9 cellular contexts compared by ENCODE assay signal in genomic region chr19:39335168-39335567, GRCh38. TPM values are rescaled to one million over a fixed set of nuclear protein-coding genes. Genes with fewer than 3 reads are reported as not detected.
DNase-seq lines count a peak whose midpoint lies in the region; ATAC-seq and TF ChIP-seq lines count a peak whose summit lies in the region.
"Had no signal": no experiment of that assay in that cellular context is flagged by ENCODE, and none has a peak within 500 bp of the region (broad histone marks: within the 10 kb centered on the region; RNA-seq: fewer than 3 reads in every experiment).

No MANE protein-coding gene starts in this region.

- TF ChIP-seq RAD21 in SK-N-SH (IDR thresholded peaks at IDR 0.05; ENCODE audit: low read length): no peak

- H3K4me1 ChIP-seq in SK-N-SH (ENCODE audit: control insufficient read depth in 1 of 2, insufficient read depth in 2 of 2, low read depth in 1 of 2, low read length in 1 of 2) (no peaks in the 10 kb centered on the region), suprapubic skin (no peaks in the 10 kb centered on the region), hepatocyte (ENCODE audit: insufficient read depth) (peaks cover under 1% of the 10 kb centered on the region), A673 (ENCODE audit: insufficient read depth, low read length, poor library complexity, severe bottlenecking) (no peaks in the 10 kb centered on the region)

- no peaks in the 10 kb centered on the region for H3K36me3 ChIP-seq in SK-N-SH (replicated peaks in 1 of 2; ENCODE audit: control insufficient read depth in 1 of 2, insufficient read depth in 2 of 2, low read length in 1 of 2)
- H3K36me3 ChIP-seq in suprapubic skin: no peaks in the 10 kb centered on the region
- H3K36me3 ChIP-seq in hepatocyte (replicated peaks; ENCODE audit: insufficient read depth, low read depth): no peaks in the 10 kb centered on the region
- no peaks in the 10 kb centered on the region for H3K36me3 ChIP-seq in A673 (ENCODE audit: insufficient read depth, low read length, poor library complexity, severe bottlenecking)

- no peak overlapping the region for H2AFZ ChIP-seq in SK-N-SH (ENCODE audit: low read depth)
- H2AFZ ChIP-seq in hepatocyte: no peak overlapping the region

- H3K9me3 ChIP-seq in SK-N-SH (no peaks in the 10 kb centered on the region), suprapubic skin (no peaks in the 10 kb centered on the region), hepatocyte (ENCODE audit: low read depth) (no peaks in the 10 kb centered on the region), A673 (ENCODE audit: low read depth, low read length, poor library complexity, severe bottlenecking) (no peaks in the 10 kb centered on the region)

- H3K4me3 ChIP-seq in SK-N-SH (ENCODE audit: low read depth in 2 of 2, low read length in 1 of 2) (no peak overlapping the region), suprapubic skin (peak overlapping the region; percentile 41), hepatocyte (no peak overlapping the region), A673 (ENCODE audit: low read depth, low read length, poor library complexity, severe bottlenecking) (no peak overlapping the region)

- no peak for TF ChIP-seq POLR2A in suprapubic skin (IDR thresholded peaks at IDR 0.05)

- POLR2A ChIA-PET in SK-N-SH (lab: Yijun Ruan, JAX) (no interaction called here), A673 (lab: Charles Lee; ENCODE audit: low non-redundant PET) (no interaction called here)

- no peak for ATAC-seq in SK-N-SH treated with all-trans-retinoic acid at 6 μM for 48 hours
- peak; percentile 19 for ATAC-seq in left ventricle myocardium superior

- intact Hi-C loops in left ventricle myocardium superior (cut with micrococcal nuclease) (no loop called here), A673 (cut with micrococcal nuclease; ENCODE audit: unreplicated experiment) (no loop called here)

- H3K27ac ChIP-seq in SK-N-SH (ENCODE audit: low read depth in 2 of 2, low read length in 1 of 2) (no peak overlapping the region), suprapubic skin (peak overlapping the region; percentile 77), hepatocyte (no peak overlapping the region), A673 (ENCODE audit: low read depth, low read length, poor library complexity, severe bottlenecking) (no peak overlapping the region)

- H3K9ac ChIP-seq in SK-N-SH: no peak overlapping the region

- H3K79me2 ChIP-seq in SK-N-SH (ENCODE audit: insufficient read depth): no peaks in the 10 kb centered on the region
- peaks cover 3% of the 10 kb centered on the region for H3K79me2 ChIP-seq in hepatocyte

- no peak for TF ChIP-seq CTCF in SK-N-SH (IDR thresholded peaks at IDR 0.05)
- TF ChIP-seq CTCF in suprapubic skin (IDR thresholded peaks at IDR 0.05): no peak
- no peak for TF ChIP-seq CTCF in hepatocyte (IDR thresholded peaks at IDR 0.05; ENCODE audit: poor library complexity)
- no peak for TF ChIP-seq CTCF in A673 (conservative IDR thresholded peaks at IDR 0.05; ENCODE audit: low read depth, low read length)

- H3K9me2 ChIP-seq in SK-N-SH (no peaks in the 10 kb centered on the region), hepatocyte (replicated peaks; ENCODE audit: insufficient read depth) (no peaks in the 10 kb centered on the region)

- BruUV-seq in A673 (replicated peaks; lab: Mats Ljungman, UMichigan): no TSS peak

- H3F3A ChIP-seq in SK-N-SH (replicated peaks; ENCODE audit: insufficient read depth): peaks cover 6% of the 10 kb centered on the region

- TF ChIP-seq EP300 in SK-N-SH (IDR thresholded peaks at IDR 0.05; ENCODE audit: borderline replicate concordance in 1 of 2, low read depth in 1 of 2, low read length in 1 of 2) (no peak), suprapubic skin (IDR thresholded peaks at IDR 0.05) (no peak)

- peak; percentile 14 for DNase-seq in SK-N-SH
- DNase-seq in UCSD-AML1 (lab: John Stamatoyannopoulos, UW; ENCODE audit: unreplicated experiment): peak; percentile 56
- DNase-seq in left ventricle myocardium superior: no peak
- DNase-seq in suprapubic skin (ENCODE audit: low spot score in 2 of 2): no peak
- no peak for DNase-seq in hepatocyte (ENCODE audit: low spot score)
- DNase-seq in A673 (ENCODE audit: low spot score): no peak
- no peak for DNase-seq in RKO (ENCODE audit: low spot score)

- no peaks in the 10 kb centered on the region for H4K20me1 ChIP-seq in SK-N-SH (ENCODE audit: insufficient read depth)
- H4K20me1 ChIP-seq in hepatocyte (ENCODE audit: insufficient read depth, poor library complexity, severe bottlenecking): no peaks in the 10 kb centered on the region

- H3K4me2 ChIP-seq in SK-N-SH: no peak overlapping the region
- no peak overlapping the region for H3K4me2 ChIP-seq in hepatocyte

- H3K27me3 ChIP-seq in SK-N-SH (ENCODE audit: insufficient read depth) (no peaks in the 10 kb centered on the region), suprapubic skin (no peaks in the 10 kb centered on the region), hepatocyte (no peaks in the 10 kb centered on the region), A673 (replicated peaks; ENCODE audit: insufficient read depth, low read depth, low read length, poor library complexity) (no peaks in the 10 kb centered on the region)

- WGBS in SK-N-SH (ENCODE audit: low lambda C conversion rate): 77% methylated on average over 6 of the region's 6 CpGs
- 61% methylated on average over 6 of the region's 6 CpGs for WGBS in suprapubic skin
- WGBS in hepatocyte (ENCODE audit: low lambda C conversion rate, missing lambda C conversion rate): 77% methylated on average over 6 of the region's 6 CpGs

- CTCF ChIA-PET in SK-N-SH (lab: Yijun Ruan, JAX) (interaction anchor here (1.6 to 4.1 kb wide), 2 partner anchors 213 to 225 kb away, joined by 5 to 22 read pairs; no protein-coding TSS in a partner anchor), A673 (lab: Charles Lee) (interaction anchor here (0.6 kb wide), 1 partner anchor 215 kb away, joined by 7 read pairs; no protein-coding TSS in a partner anchor)

TF ChIP-seq in SK-N-SH, 30 proteins besides CTCF, POLR2A, EP300 and RAD21 (continues in another document):
- TF ChIP-seq CHD2 (IDR thresholded peaks at IDR 0.05; ENCODE audit: low read length, partially characterized antibody) (no peak), MEF2A (IDR thresholded peaks at IDR 0.05; ENCODE audit: borderline replicate concordance, low read depth) (no peak), GATA2 (CRISPR knock-in tag; IDR thresholded peaks at IDR 0.05) (no peak), MXI1 (IDR thresholded peaks at IDR 0.05; ENCODE audit: low read depth, low read length) (no peak), TAF1 (IDR thresholded peaks at IDR 0.05; ENCODE audit: borderline replicate concordance, low read depth, low read length) (no peak), NRF1 (IDR thresholded peaks at IDR 0.05; ENCODE audit: low read depth, low read length) (no peak), FOXM1 (IDR thresholded peaks at IDR 0.05; ENCODE audit: low read depth) (no peak)

TF ChIP-seq in SK-N-SH treated with all-trans-retinoic acid at 6 μM for 48 hours, 23 proteins besides CTCF, POLR2A, EP300 and RAD21 (continues in another document):
- TF ChIP-seq GLIS3 (CRISPR knock-in tag; IDR thresholded peaks at IDR 0.05): no peak
- TF ChIP-seq ESRRG (CRISPR knock-in tag; IDR thresholded peaks at IDR 0.05): no peak
- TF ChIP-seq BACH2 (CRISPR knock-in tag; IDR thresholded peaks at IDR 0.05; ENCODE audit: borderline replicate concordance): no peak
- no peak for TF ChIP-seq PPARA (CRISPR knock-in tag; IDR thresholded peaks at IDR 0.05; ENCODE audit: borderline replicate concordance)
- no peak for TF ChIP-seq ARNTL (CRISPR knock-in tag; IDR thresholded peaks at IDR 0.05; ENCODE audit: borderline replicate concordance, low read depth)

RNA-seq across cellular contexts. Expression of gene GMFG, which starts 0.7 kb away (rescaled TPM):
- polyA plus RNA-seq in SK-N-SH (2012; rRNA removed): 0.21 TPM in 1 of 2 replicates, not detected in the other
- 0.13 and 0.18 TPM in 2 replicates for polyA plus RNA-seq in SK-N-SH (2012; cell fraction: cytosol; rRNA removed)
- polyA plus RNA-seq in SK-N-SH (2012; cell fraction: nucleus; rRNA removed): 0.17 TPM in 1 of 2 replicates, not detected in the other
- total RNA-seq in left ventricle myocardium superior: 18.5 TPM
- 10 to 100 TPM in 1 of 4 donors, 1 to 10 TPM in 3; 1.9 to 16.2 (median 5.8) TPM for total RNA-seq in suprapubic skin
- 0.32 TPM in 1 of 2 replicates, not detected in the other for total RNA-seq in hepatocyte
- polyA plus RNA-seq in hepatocyte: 0.86 and 2.9 TPM in 2 replicates
- total RNA-seq in A673 (2021): 0.55 TPM in 1 of 2 replicates, not detected in the other
- total RNA-seq: kidney epithelial cell had no signal

RNA-seq across cellular contexts. Expression of gene SAMD4B, which starts 7.1 kb away (rescaled TPM):
- polyA plus RNA-seq in SK-N-SH (2012; rRNA removed) (62.2 and 83.0 TPM in 2 replicates), hepatocyte (61.0 and 66.5 TPM in 2 replicates)
- 34.4 and 54.8 TPM in 2 replicates for polyA plus RNA-seq in SK-N-SH (2012; cell fraction: cytosol; rRNA removed)
- 126 and 148 TPM in 2 replicates for polyA plus RNA-seq in SK-N-SH (2012; cell fraction: nucleus; rRNA removed)
- total RNA-seq in left ventricle myocardium superior (50.7 TPM), suprapubic skin (100 to 1,000 TPM; 104 to 166 (median 113) TPM), hepatocyte (39.2 and 54.8 TPM in 2 replicates), A673 (2021) (157 and 168 TPM in 2 replicates)

RNA-seq across cellular contexts. Expression of gene LRFN1, which starts 14.5 kb away (rescaled TPM):
- polyA plus RNA-seq in SK-N-SH (2012; rRNA removed) (0.80 and 2.7 TPM in 2 replicates), hepatocyte (5.6 and 6.1 TPM in 2 replicates)
- 1.3 and 2.0 TPM in 2 replicates for polyA plus RNA-seq in SK-N-SH (2012; cell fraction: cytosol; rRNA removed)
- 1.9 and 2.6 TPM in 2 replicates for polyA plus RNA-seq in SK-N-SH (2012; cell fraction: nucleus; rRNA removed)
- total RNA-seq in left ventricle myocardium superior (0.35 TPM), suprapubic skin (1 to 10 TPM; 1.4 to 2.9 (median 2.0) TPM), hepatocyte (1.1 and 2.4 TPM in 2 replicates), A673 (2021) (3.7 and 5.0 TPM in 2 replicates)

RNA-seq across cellular contexts. Expression of gene IFNL1, which starts 39.0 kb away (rescaled TPM):
- not detected in 2 replicates for polyA plus RNA-seq in SK-N-SH (2012; rRNA removed)
- polyA plus RNA-seq in SK-N-SH (2012; cell fraction: cytosol; rRNA removed): not detected in 2 replicates
- polyA plus RNA-seq in SK-N-SH (2012; cell fraction: nucleus; rRNA removed): not detected in 2 replicates
- total RNA-seq in left ventricle myocardium superior: not detected
- total RNA-seq in suprapubic skin: not detected
- not detected in 2 replicates for total RNA-seq in hepatocyte
- not detected in 2 replicates for polyA plus RNA-seq in hepatocyte
- not detected in 2 replicates for total RNA-seq in A673 (2021)
- total RNA-seq: kidney epithelial cell had no signal

RNA-seq across cellular contexts. Expression of gene PAF1, which starts 55.7 kb away (rescaled TPM):
- polyA plus RNA-seq in SK-N-SH (2012; rRNA removed) (57.6 and 65.3 TPM in 2 replicates), hepatocyte (53.5 and 54.4 TPM in 2 replicates)
- 55.9 and 65.2 TPM in 2 replicates for polyA plus RNA-seq in SK-N-SH (2012; cell fraction: cytosol; rRNA removed)
- polyA plus RNA-seq in SK-N-SH (2012; cell fraction: nucleus; rRNA removed): 76.8 and 79.5 TPM in 2 replicates
- total RNA-seq in left ventricle myocardium superior (34.8 TPM), suprapubic skin (10 to 100 TPM; 24.8 to 42.4 (median 35.4) TPM), hepatocyte (30.4 and 42.5 TPM in 2 replicates), A673 (2021) (70.2 and 73.3 TPM in 2 replicates)

Comparison
In these comparisons a context has a peak if more than half of its experiments do, and no peak if none do; other contexts are left out.
1. DNase-seq: peak in SK-N-SH (single experiment) and UCSD-AML1 (single experiment); none in left ventricle myocardium superior (single experiment), suprapubic skin (0 of 2), hepatocyte (single experiment), A673 (single experiment) and RKO (single experiment).